In genomic region chr17:41496803-41497484, GRCh38 we compare ENCODE assay signal across 8 cellular contexts. TPM values are rescaled to one million over a fixed set of nuclear protein-coding genes. Genes with fewer than 3 reads are reported as not detected.
DNase-seq lines count a peak whose midpoint lies in the region; ATAC-seq and TF ChIP-seq lines count a peak whose summit lies in the region.

No MANE protein-coding gene starts in this region.

- H4K20me1 ChIP-seq in OCI-LY7 (ENCODE audit: insufficient read depth, low read length): no peaks in the 10 kb centered on the region

- H3K9me3 ChIP-seq in OCI-LY7 (ENCODE audit: low read length): no peaks in the 10 kb centered on the region
- no peaks in the 10 kb centered on the region for H3K9me3 ChIP-seq in neutrophil
- H3K9me3 ChIP-seq in upper lobe of right lung: no peaks in the 10 kb centered on the region

- H2AFZ ChIP-seq in OCI-LY7 (ENCODE audit: low read length): peak overlapping the region; percentile 26; the same call in 1 of the 2 replicates

- H3K4me3 ChIP-seq in OCI-LY7 (ENCODE audit: low read depth, low read length, poor library complexity, severe bottlenecking) (no peak overlapping the region), neutrophil (ENCODE audit: low read depth in 1 of 2, low read length in 1 of 2) (peak overlapping the region; percentile 55), upper lobe of right lung (no peak overlapping the region)

- ATAC-seq in HG03175 (IDR thresholded peaks at IDR 0.05; ENCODE audit: unreplicated experiment) (peak; percentile 86), upper lobe of right lung (peak; percentile 96)

- POLR2A ChIA-PET in OCI-LY7 (lab: Charles Lee): no interaction called here

- H3K4me1 ChIP-seq in OCI-LY7 (ENCODE audit: insufficient read depth, low read length, poor library complexity, severe bottlenecking) (no peaks in the 10 kb centered on the region), neutrophil (ENCODE audit: control insufficient read depth in 1 of 2, insufficient read depth in 1 of 2, low read depth in 1 of 2, low read length in 1 of 2) (peaks cover 57 to 60% of the 10 kb centered on the region in 2 experiments), upper lobe of right lung (peaks cover 11% of the 10 kb centered on the region)

- CTCF ChIA-PET in OCI-LY7 (lab: Charles Lee; ENCODE audit: unreplicated experiment): no interaction called here

- H3K27me3 ChIP-seq in neutrophil (no peaks in the 10 kb centered on the region), upper lobe of right lung (no peaks in the 10 kb centered on the region)

- DNase-seq in NCI-H1105 treated with DMSO at 0.1 percent for 48 hours (lab: John Stamatoyannopoulos, UW) (peak; percentile 37), NCI-H1105 (lab: John Stamatoyannopoulos, UW) (no peak), OCI-LY7 (ENCODE audit: low spot score) (peak; percentile 67), activated T-cell treated with anti-CD3 and anti-CD28 coated beads for 1 hour (ENCODE audit: low read depth) (peak; percentile 21), fibroblast of gingiva (ENCODE audit: low read depth) (peak; percentile 81), upper lobe of right lung (peak; percentile 92)

- TF ChIP-seq CTCF in OCI-LY7 (conservative IDR thresholded peaks at IDR 0.05; ENCODE audit: low read length): peak; percentile 76
- TF ChIP-seq CTCF in neutrophil (IDR thresholded peaks at IDR 0.05): peak; percentile 95
- peak; percentile 70 for TF ChIP-seq CTCF in upper lobe of right lung (IDR thresholded peaks at IDR 0.05)

- H3K36me3 ChIP-seq in OCI-LY7 (ENCODE audit: insufficient read depth, low read length) (no peaks in the 10 kb centered on the region), neutrophil (no peaks in the 10 kb centered on the region), upper lobe of right lung (no peaks in the 10 kb centered on the region)

- no peaks in the 10 kb centered on the region for H3K79me2 ChIP-seq in OCI-LY7 (ENCODE audit: insufficient read depth, low read depth, low read length)

- BruUV-seq in OCI-LY7 (replicated peaks; lab: Mats Ljungman, UMichigan): no TSS peak

- peak overlapping the region; percentile 21; the same call in 1 of the 2 replicates for H3K4me2 ChIP-seq in OCI-LY7 (ENCODE audit: low read length)

- no peaks in the 10 kb centered on the region for H3K9me2 ChIP-seq in OCI-LY7 (ENCODE audit: insufficient read depth, low read length)

- H3K27ac ChIP-seq in OCI-LY7 (ENCODE audit: low read depth, low read length, poor library complexity, severe bottlenecking) (no peak overlapping the region), neutrophil (peak overlapping the region; percentile 100), upper lobe of right lung (peak overlapping the region; percentile 36)

- intact Hi-C loops in OCI-LY7 (cut with micrococcal nuclease; ENCODE audit: unreplicated experiment) (loop anchor here (5.0 kb wide), 1 partner anchor 150 kb away; no protein-coding TSS in a partner anchor), upper lobe of right lung (cut with DNase I) (no loop called here)

RNA-seq across cellular contexts. Expression of gene KRT36, which starts 7.2 kb away (rescaled TPM):
- total RNA-seq in OCI-LY7 (2014; rRNA removed; shearing (Covaris generic)): not detected in 2 replicates
- total RNA-seq in OCI-LY7 (2022): not detected in 2 replicates
- total RNA-seq in upper lobe of right lung: not detected

RNA-seq across cellular contexts. Expression of gene KRT13, which starts 8.5 kb away (rescaled TPM):
- total RNA-seq in OCI-LY7 (2014; rRNA removed; shearing (Covaris generic)): not detected in 2 replicates
- total RNA-seq in OCI-LY7 (2022) (not detected in 2 replicates), upper lobe of right lung (5.5 TPM)

RNA-seq across cellular contexts. Expression of gene KRT35, which starts 16.0 kb away (rescaled TPM):
- total RNA-seq in OCI-LY7 (2014; rRNA removed; shearing (Covaris generic)): not detected in 2 replicates
- not detected in 2 replicates for total RNA-seq in OCI-LY7 (2022)
- total RNA-seq in upper lobe of right lung: not detected

RNA-seq across cellular contexts. Expression of gene KRT15, which starts 21.7 kb away (rescaled TPM):
- not detected in 2 replicates for total RNA-seq in OCI-LY7 (2014; rRNA removed; shearing (Covaris generic))
- total RNA-seq in OCI-LY7 (2022) (not detected in 2 replicates), upper lobe of right lung (24.3 TPM)

RNA-seq across cellular contexts. Expression of gene KRT32, which starts 29.8 kb away (rescaled TPM):
- total RNA-seq in OCI-LY7 (2014; rRNA removed; shearing (Covaris generic)): not detected in 2 replicates
- total RNA-seq in OCI-LY7 (2022) (not detected in 2 replicates), upper lobe of right lung (not detected)

Comparison
In these comparisons a context has a peak if more than half of its experiments do, and no peak if none do; other contexts are left out.
1. H3K4me3 ChIP-seq: peak in neutrophil (2 of 2); none in OCI-LY7 (single experiment) and upper lobe of right lung (single experiment).
2. Peak in every context shown above with its lines, with median percentiles within 50 percentile points of each other: CTCF ChIP-seq.